In the genomic region with DNA sequence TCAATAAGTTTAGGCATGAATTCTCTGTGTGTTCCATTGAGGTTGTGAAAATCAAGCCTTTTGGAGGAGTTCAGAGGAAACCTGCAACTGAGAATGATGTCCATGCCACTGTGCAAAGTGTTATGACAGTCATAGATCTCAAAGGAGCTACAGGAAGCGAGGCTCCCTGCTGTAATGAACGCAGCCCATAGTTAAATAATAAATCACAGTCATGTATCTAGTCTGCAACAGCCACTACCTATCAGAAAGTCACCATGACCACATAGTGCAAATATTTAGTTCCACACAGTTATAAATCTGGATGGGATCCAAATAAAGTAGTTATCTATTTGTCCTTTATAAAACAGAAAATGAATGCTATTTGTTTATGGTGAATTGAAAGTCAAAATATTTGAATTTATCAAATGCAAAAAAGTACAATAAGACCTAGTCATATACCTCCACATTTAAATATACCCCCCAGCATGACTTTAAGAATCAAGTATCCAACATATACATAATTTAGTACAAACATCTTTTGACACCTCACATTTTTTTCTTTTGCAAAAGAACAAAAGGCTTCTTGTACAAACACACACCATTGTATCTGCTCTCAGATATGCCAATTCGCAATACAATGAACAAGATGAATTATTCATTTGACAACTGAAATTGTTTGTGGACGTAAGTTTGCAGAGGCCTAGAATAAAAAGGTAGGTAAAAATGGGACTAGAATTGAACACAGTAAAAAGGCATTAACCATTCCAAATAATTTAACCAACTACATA, we compare ENCODE assay signal across 15 cellular contexts.
DNase-seq lines count a peak whose midpoint lies in the region; FAIRE-seq and TF ChIP-seq lines count a peak whose summit lies in the region.
"Had no signal": no experiment of that assay in that cellular context is flagged by ENCODE, and none has a peak within 500 bp of the region (broad histone marks: within the 10 kb centered on the region; RNA-seq: fewer than 3 reads in every experiment).

No MANE protein-coding gene starts in this region.

- WGBS in small intestine, 3 donors: 59 to 69% (median 65%) methylated on average over 4 of the region's 4 CpGs

- H3K4me3 Mint-ChIP-seq in activated CD4-positive, alpha-beta memory T cell treated with anti-CD3 and anti-CD28 coated beads, Interleukin-2, amount 10 ng/mL, durations not matched to agents 7 days and 5 days: no peak overlapping the region
- H3K4me3 Mint-ChIP-seq: activated naive CD4-positive, alpha-beta T cell treated with anti-CD3 and anti-CD28 coated beads, Interleukin-2, amount 10 ng/mL, durations not matched to agents 7 days and 5 days had no signal

- CTCF ChIA-PET in activated CD4-positive, alpha-beta memory T cell treated with anti-CD3 and anti-CD28 coated beads, Interleukin-2, amount 10 ng/mL, durations not matched to agents 7 days and 5 days (lab: Charles Lee): no interaction called here
- CTCF ChIA-PET in GM10248 (lab: Yijun Ruan, JAX): interaction anchor here (1.6 kb wide), 1 partner anchor 18 kb away, joined by 5 read pairs; no protein-coding TSS in a partner anchor

- no peaks in the 10 kb centered on the region for H3K4me1 ChIP-seq in small intestine (ENCODE audit: control insufficient read depth in 2 of 2, insufficient read depth in 1 of 2, low read depth in 1 of 2, low read length in 1 of 2)

- no peak overlapping the region for H3K27ac ChIP-seq in small intestine (ENCODE audit: low read depth in 1 of 2, low read length in 1 of 2)

- DNase-seq in NCI-H2171 (lab: John Stamatoyannopoulos, UW) (peak; percentile 52), NCI-H2171 treated with DMSO at 0.1 percent for 48 hours (lab: John Stamatoyannopoulos, UW) (no peak), NCI-H748 (lab: John Stamatoyannopoulos, UW; ENCODE audit: unreplicated experiment) (peak; percentile 94), fibroblast of pulmonary artery (ENCODE audit: low read depth) (peak; percentile 23), small intestine (peak; percentile 1), GM10248 (ENCODE audit: extremely low spot score) (no peak)
- DNase-seq in activated CD4-positive, alpha-beta memory T cell treated with anti-CD3 and anti-CD28 coated beads, Interleukin-2, amount 10 ng/mL, durations not matched to agents 7 days and 5 days: no peak
- no peak for DNase-seq in activated CD4-positive, alpha-beta T cell treated with anti-CD3 and anti-CD28 coated beads for 48 hours
- DNase-seq: activated naive CD4-positive, alpha-beta T cell treated with anti-CD3 and anti-CD28 coated beads, Interleukin-2, amount 10 ng/mL, durations not matched to agents 7 days and 5 days; central memory CD4-positive, alpha-beta T cell; KBM-7; posterior cingulate gyrus; stimulated activated CD8-positive, alpha-beta memory T cell treated with anti-CD3 and anti-CD28 coated beads, Interleukin-4, amount 100 ng/mL, for 48 hours; trophoblast cell had no signal

- H3K27me3 ChIP-seq in small intestine (ENCODE audit: control insufficient read depth in 2 of 2, insufficient read depth in 2 of 2, low read length in 2 of 2): no peaks in the 10 kb centered on the region

- no peaks in the 10 kb centered on the region for H3K9me3 Mint-ChIP-seq in activated CD4-positive, alpha-beta memory T cell treated with anti-CD3 and anti-CD28 coated beads, Interleukin-2, amount 10 ng/mL, durations not matched to agents 7 days and 5 days

- H3K27ac Mint-ChIP-seq in activated CD4-positive, alpha-beta memory T cell treated with anti-CD3 and anti-CD28 coated beads, Interleukin-2, amount 10 ng/mL, durations not matched to agents 7 days and 5 days: no peak overlapping the region
- H3K27ac Mint-ChIP-seq: activated naive CD4-positive, alpha-beta T cell treated with anti-CD3 and anti-CD28 coated beads, Interleukin-2, amount 10 ng/mL, durations not matched to agents 7 days and 5 days had no signal

- H3K9me3 ChIP-seq in small intestine (ENCODE audit: control insufficient read depth, low read depth): no peaks in the 10 kb centered on the region

- no peak for TF ChIP-seq CTCF in fibroblast of pulmonary artery (IDR thresholded peaks at IDR 0.05; ENCODE audit: low read length, missing control alignments)
- no peak for TF ChIP-seq CTCF in GM10248 (IDR thresholded peaks at IDR 0.05; ENCODE audit: control extremely low read depth, extremely low read depth, low read depth, missing control alignments)

- no peaks in the 10 kb centered on the region for H3K36me3 ChIP-seq in small intestine (ENCODE audit: control insufficient read depth in 2 of 2, insufficient read depth in 2 of 2, low read length in 2 of 2)

- FAIRE-seq in small intestine (lab: Jason Lieb, UNC): no peak
- FAIRE-seq: A204.1 had no signal

- POLR2A ChIA-PET in activated CD4-positive, alpha-beta memory T cell treated with anti-CD3 and anti-CD28 coated beads, Interleukin-2, amount 10 ng/mL, durations not matched to agents 7 days and 5 days (lab: Charles Lee): no interaction called here
- POLR2A ChIA-PET in GM10248 (lab: Yijun Ruan, JAX): no interaction called here

- H3K27me3 Mint-ChIP-seq in activated CD4-positive, alpha-beta memory T cell treated with anti-CD3 and anti-CD28 coated beads, Interleukin-2, amount 10 ng/mL, durations not matched to agents 7 days and 5 days: no peaks in the 10 kb centered on the region
- H3K27me3 Mint-ChIP-seq: activated naive CD4-positive, alpha-beta T cell treated with anti-CD3 and anti-CD28 coated beads, Interleukin-2, amount 10 ng/mL, durations not matched to agents 7 days and 5 days had no signal

- H3K4me1 Mint-ChIP-seq in activated CD4-positive, alpha-beta memory T cell treated with anti-CD3 and anti-CD28 coated beads, Interleukin-2, amount 10 ng/mL, durations not matched to agents 7 days and 5 days: no peaks in the 10 kb centered on the region
- H3K4me1 Mint-ChIP-seq: activated naive CD4-positive, alpha-beta T cell treated with anti-CD3 and anti-CD28 coated beads, Interleukin-2, amount 10 ng/mL, durations not matched to agents 7 days and 5 days had no signal

- no peaks in the 10 kb centered on the region for H3K36me3 Mint-ChIP-seq in activated CD4-positive, alpha-beta memory T cell treated with anti-CD3 and anti-CD28 coated beads, Interleukin-2, amount 10 ng/mL, durations not matched to agents 7 days and 5 days (ENCODE audit: low read depth)
- H3K36me3 Mint-ChIP-seq: activated naive CD4-positive, alpha-beta T cell treated with anti-CD3 and anti-CD28 coated beads, Interleukin-2, amount 10 ng/mL, durations not matched to agents 7 days and 5 days had no signal

- H3K4me3 ChIP-seq in fibroblast of pulmonary artery (replicated peaks; ENCODE audit: low read depth, low read length) (no peak overlapping the region), small intestine (ENCODE audit: low read depth in 1 of 2, low read length in 2 of 2) (no peak overlapping the region)

Comparison
In these comparisons a context has a peak if more than half of its experiments do, and no peak if none do; other contexts are left out.
1. DNase-seq: peak in NCI-H2171 (single experiment), NCI-H748 (single experiment), fibroblast of pulmonary artery (single experiment) and small intestine (single experiment); none in NCI-H2171 treated with DMSO at 0.1 percent for 48 hours (single experiment), activated CD4-positive, alpha-beta memory T cell treated with anti-CD3 and anti-CD28 coated beads, Interleukin-2, amount 10 ng/mL, durations not matched to agents 7 days and 5 days (single experiment), activated CD4-positive, alpha-beta T cell treated with anti-CD3 and anti-CD28 coated beads for 48 hours (single experiment) and GM10248 (single experiment).